ENCODE assay signal across 14 cellular contexts in the genomic region with DNA sequence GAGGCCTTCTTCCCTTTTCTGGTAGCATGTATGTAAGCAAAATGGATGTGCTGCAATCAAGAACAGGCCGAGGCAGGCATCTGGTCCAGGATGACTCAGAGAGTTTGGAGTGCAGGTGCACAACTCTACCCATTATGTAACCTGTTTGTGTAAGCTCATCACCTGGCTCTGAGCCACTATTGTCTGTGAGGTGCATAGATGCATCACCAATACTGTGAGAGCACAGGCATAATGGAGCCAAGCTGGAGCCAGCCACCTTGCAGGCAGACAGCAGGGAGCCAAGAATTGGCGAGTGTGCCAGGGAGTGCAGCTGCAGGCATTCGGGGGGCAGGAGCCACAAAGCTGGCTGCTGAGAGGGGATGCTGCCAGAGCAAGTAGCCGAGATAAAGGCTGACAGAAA.
DNase-seq lines count a peak whose midpoint lies in the region; ATAC-seq and TF ChIP-seq lines count a peak whose summit lies in the region.
"Had no signal": no experiment of that assay in that cellular context is flagged by ENCODE, and none has a peak within 500 bp of the region (broad histone marks: within the 10 kb centered on the region; RNA-seq: fewer than 3 reads in every experiment).

No MANE protein-coding gene starts in this region.

- no peaks in the 10 kb centered on the region for H3K9me3 ChIP-seq in tibial artery
- no peaks in the 10 kb centered on the region for H3K9me3 ChIP-seq in gastroesophageal sphincter
- no peaks in the 10 kb centered on the region for H3K9me3 ChIP-seq in CD8-positive, alpha-beta memory T cell (ENCODE audit: low read length)
- H3K9me3 ChIP-seq: right atrium auricular region had no signal

- ATAC-seq in gastroesophageal sphincter, result no peak
- ATAC-seq: activated naive CD4-positive, alpha-beta T cell treated with anti-CD3 and anti-CD28 coated beads, Interleukin-2, amount 50 U/mL, for 72 hours; natural killer cell treated with Interleukin-12 subunit alpha and Interleukin-12 subunit beta and Interleukin-15 and Interleukin-18, amount 100 ng/mL, for 72 hours had no signal

- no peak for TF ChIP-seq EP300 in gastroesophageal sphincter (IDR thresholded peaks at IDR 0.05)

- H3K27me3 ChIP-seq in tibial artery (no peaks in the 10 kb centered on the region), gastroesophageal sphincter (no peaks in the 10 kb centered on the region)
- no peaks in the 10 kb centered on the region for H3K27me3 ChIP-seq in CD8-positive, alpha-beta memory T cell (ENCODE audit: insufficient read depth, low read length, poor library complexity, severe bottlenecking)
- H3K27me3 ChIP-seq: right atrium auricular region had no signal

- CTCF ChIA-PET in CD8-positive, alpha-beta memory T cell (lab: Charles Lee), result no interaction called here

- no peak overlapping the region for H3K27ac ChIP-seq in tibial artery
- H3K27ac ChIP-seq in gastroesophageal sphincter, result no peak overlapping the region
- H3K27ac ChIP-seq in CD8-positive, alpha-beta memory T cell (ENCODE audit: low read depth, low read length), result no peak overlapping the region
- H3K27ac ChIP-seq: right atrium auricular region had no signal

- no peak overlapping the region for H3K27ac Mint-ChIP-seq in CD8-positive, alpha-beta memory T cell
- H3K27ac Mint-ChIP-seq: activated naive CD4-positive, alpha-beta T cell treated with anti-CD3 and anti-CD28 coated beads, Interleukin-2, amount 50 U/mL, for 72 hours; natural killer cell treated with Interleukin-12 subunit alpha and Interleukin-12 subunit beta and Interleukin-15 and Interleukin-18, amount 100 ng/mL, for 72 hours; type B pancreatic cell had no signal

- H3K4me3 Mint-ChIP-seq in CD8-positive, alpha-beta memory T cell, result no peak overlapping the region
- H3K4me3 Mint-ChIP-seq: natural killer cell treated with Interleukin-12 subunit alpha and Interleukin-12 subunit beta and Interleukin-15 and Interleukin-18, amount 100 ng/mL, for 72 hours; type B pancreatic cell had no signal

- H3K36me3 Mint-ChIP-seq in CD8-positive, alpha-beta memory T cell, result no peaks in the 10 kb centered on the region
- H3K36me3 Mint-ChIP-seq: natural killer cell treated with Interleukin-12 subunit alpha and Interleukin-12 subunit beta and Interleukin-15 and Interleukin-18, amount 100 ng/mL, for 72 hours; type B pancreatic cell had no signal

- H3K4me1 ChIP-seq in tibial artery (no peaks in the 10 kb centered on the region), gastroesophageal sphincter (no peaks in the 10 kb centered on the region)
- no peaks in the 10 kb centered on the region for H3K4me1 ChIP-seq in CD8-positive, alpha-beta memory T cell (ENCODE audit: insufficient read depth, low read length)
- H3K4me1 ChIP-seq: right atrium auricular region had no signal

- H3K9me3 Mint-ChIP-seq in CD8-positive, alpha-beta memory T cell, result peaks cover 0 to 8% (median 3%) of the 10 kb centered on the region in 5 donors
- H3K9me3 Mint-ChIP-seq: activated naive CD4-positive, alpha-beta T cell treated with anti-CD3 and anti-CD28 coated beads, Interleukin-2, amount 50 U/mL, for 72 hours; type B pancreatic cell had no signal

- no peak for TF ChIP-seq POLR2A in gastroesophageal sphincter (IDR thresholded peaks at IDR 0.05)

- intact Hi-C loops in head of caudate nucleus (cut with DNase I) (no loop called here), tibial artery (cut with DNase I; ENCODE audit: low total_unique reads) (no loop called here)

- DNase-seq in DMS53 (lab: John Stamatoyannopoulos, UW) (peak; percentile 99), HT1080 (ENCODE audit: low read depth) (peak; percentile 32), NCI-H345 treated with DMSO at 0.1 percent for 48 hours (lab: John Stamatoyannopoulos, UW; ENCODE audit: unreplicated experiment) (peak; percentile 85), epithelial cell of esophagus (ENCODE audit: low read depth) (peak; percentile 99), head of caudate nucleus (no peak), tibial artery (no peak)
- DNase-seq in CD8-positive, alpha-beta memory T cell, result no peak
- DNase-seq: activated CD8-positive, alpha-beta memory T cell treated with anti-CD3 and anti-CD28 coated beads, Interleukin-2, amount 50 U/mL, for 4 hours; MV-4-11 had no signal

- H3K27me3 Mint-ChIP-seq in CD8-positive, alpha-beta memory T cell, result no peaks in the 10 kb centered on the region
- H3K27me3 Mint-ChIP-seq: natural killer cell treated with Interleukin-12 subunit alpha and Interleukin-12 subunit beta and Interleukin-15 and Interleukin-18, amount 100 ng/mL, for 72 hours; type B pancreatic cell had no signal

- H3K4me3 ChIP-seq in epithelial cell of esophagus (ENCODE audit: low read length) (no peak overlapping the region), tibial artery (no peak overlapping the region), gastroesophageal sphincter (no peak overlapping the region)
- H3K4me3 ChIP-seq in CD8-positive, alpha-beta memory T cell (ENCODE audit: low read length), result no peak overlapping the region
- H3K4me3 ChIP-seq: right atrium auricular region had no signal

- WGBS in gastroesophageal sphincter (ENCODE audit: low coverage in 1 of 2), 2 donors, result 85 to 100% methylated on average over 1 to 3 of the region's 4 CpGs

- POLR2A ChIA-PET in CD8-positive, alpha-beta memory T cell (lab: Charles Lee), result no interaction called here

- H3K4me1 Mint-ChIP-seq in CD8-positive, alpha-beta memory T cell, result no peaks in the 10 kb centered on the region

- H3K36me3 ChIP-seq in tibial artery (no peaks in the 10 kb centered on the region), gastroesophageal sphincter (no peaks in the 10 kb centered on the region)
- no peaks in the 10 kb centered on the region for H3K36me3 ChIP-seq in CD8-positive, alpha-beta memory T cell (ENCODE audit: insufficient read depth, low read length)
- H3K36me3 ChIP-seq: right atrium auricular region had no signal

- TF ChIP-seq CTCF in epithelial cell of esophagus (IDR thresholded peaks at IDR 0.05; ENCODE audit: insufficient read depth, low read depth, low read length, missing control alignments), result no peak
- no peak for TF ChIP-seq CTCF in tibial artery (IDR thresholded peaks at IDR 0.05)
- TF ChIP-seq CTCF in gastroesophageal sphincter (IDR thresholded peaks at IDR 0.05), result no peak

Comparison
In these comparisons a context has a peak if more than half of its experiments do, and no peak if none do; other contexts are left out.
1. DNase-seq: peak in DMS53 (single experiment), HT1080 (single experiment), NCI-H345 treated with DMSO at 0.1 percent for 48 hours (single experiment) and epithelial cell of esophagus (single experiment); none in head of caudate nucleus (0 of 42), tibial artery (0 of 2) and CD8-positive, alpha-beta memory T cell (0 of 5).